24 cellular contexts compared by ENCODE assay signal in genomic region chr7:7002416-7003062, GRCh38.
A peak's percentile ranks its signal among the peaks of the same experiment; 100 is the strongest.
DNase-seq lines count a peak whose midpoint lies in the region; ATAC-seq and TF ChIP-seq lines count a peak whose summit lies in the region.
"Had no signal": no experiment of that assay in that cellular context is flagged by ENCODE, and none has a peak within 500 bp of the region (broad histone marks: within the 10 kb centered on the region; RNA-seq: fewer than 3 reads in every experiment).

No MANE protein-coding gene starts in this region.

- no peak overlapping the region for H3K4me3 Mint-ChIP-seq in glutamatergic neuron (ENCODE audit: unreplicated experiment)
- H3K4me3 Mint-ChIP-seq: activated CD4-positive, alpha-beta T cell treated with anti-CD3 and anti-CD28 coated beads, Interleukin-2, amount 10 ng/mL, durations not matched to agents 24 days and 14 days; activated naive CD8-positive, alpha-beta T cell treated with anti-CD3 and anti-CD28 coated beads, Interleukin-2, amount 10 ng/mL, durations not matched to agents 7 days and 5 days; CD4-positive, alpha-beta T cell; naive B cell had no signal

- no peak for TF ChIP-seq CTCF in glutamatergic neuron (IDR thresholded peaks at IDR 0.05; ENCODE audit: partially characterized antibody, unreplicated experiment)

- H3K27ac Mint-ChIP-seq in glutamatergic neuron (ENCODE audit: unreplicated experiment) = no peak overlapping the region
- H3K27ac Mint-ChIP-seq: activated CD4-positive, alpha-beta T cell treated with anti-CD3 and anti-CD28 coated beads, Interleukin-2, amount 10 ng/mL, durations not matched to agents 24 days and 14 days; activated naive CD8-positive, alpha-beta T cell treated with anti-CD3 and anti-CD28 coated beads, Interleukin-2, amount 10 ng/mL, durations not matched to agents 7 days and 5 days; CD4-positive, alpha-beta T cell; naive B cell had no signal

- DNase-seq in NCI-H524 (lab: John Stamatoyannopoulos, UW) = peak; percentile 4 to 51
- DNase-seq in NCI-H524 treated with DMSO at 0.1 percent for 48 hours (lab: John Stamatoyannopoulos, UW) = no peak
- DNase-seq in NCI-H69 (lab: John Stamatoyannopoulos, UW) = peak; percentile 9
- no peak for DNase-seq in dermis blood vessel endothelial cell
- no peak for DNase-seq in glutamatergic neuron
- no peak for DNase-seq in stimulated activated CD4-positive, alpha-beta T cell treated with anti-CD3 and anti-CD28 coated beads, Interleukin-4, amount 100 ng/mL, for 24 hours
- DNase-seq: activated CD4-positive, alpha-beta T cell treated with anti-CD3 and anti-CD28 coated beads, Interleukin-2, amount 10 ng/mL, durations not matched to agents 24 days and 14 days; activated gamma-delta T cell; activated naive CD8-positive, alpha-beta T cell treated with anti-CD3 and anti-CD28 coated beads, Interleukin-2, amount 10 ng/mL, durations not matched to agents 7 days and 5 days; activated T-cell treated with anti-CD3 and anti-CD28 coated beads, Interleukin-2, amount 50 U/mL, for 1 hour; AML-193; CD4-positive, alpha-beta T cell; esophagus squamous epithelium; foreskin melanocyte; left lung; MM.1S; naive B cell; NCI-H226; stomach; SW 1271; T-helper 9 cell; WERI-Rb-1 had no signal

- peaks cover 14% of the 10 kb centered on the region for H3K36me3 Mint-ChIP-seq in glutamatergic neuron (ENCODE audit: unreplicated experiment)
- H3K36me3 Mint-ChIP-seq: activated naive CD8-positive, alpha-beta T cell treated with anti-CD3 and anti-CD28 coated beads, Interleukin-2, amount 10 ng/mL, durations not matched to agents 7 days and 5 days had no signal

- no peaks in the 10 kb centered on the region for H3K27me3 Mint-ChIP-seq in glutamatergic neuron (ENCODE audit: unreplicated experiment)

- ATAC-seq in esophagus mucosa = peak; percentile 50
- ATAC-seq in HG03442 (IDR thresholded peaks at IDR 0.05; ENCODE audit: unreplicated experiment) = no peak
- ATAC-seq: left lung had no signal

- no peaks in the 10 kb centered on the region for H3K4me1 Mint-ChIP-seq in glutamatergic neuron (ENCODE audit: low read depth, unreplicated experiment)
- H3K4me1 Mint-ChIP-seq: activated CD4-positive, alpha-beta T cell treated with anti-CD3 and anti-CD28 coated beads, Interleukin-2, amount 10 ng/mL, durations not matched to agents 24 days and 14 days; naive B cell had no signal

- peaks cover 8% of the 10 kb centered on the region for H3K9me3 Mint-ChIP-seq in glutamatergic neuron (ENCODE audit: unreplicated experiment)
- H3K9me3 Mint-ChIP-seq: activated CD4-positive, alpha-beta T cell treated with anti-CD3 and anti-CD28 coated beads, Interleukin-2, amount 10 ng/mL, durations not matched to agents 24 days and 14 days had no signal

Comparison
In these comparisons a context has a peak if more than half of its experiments do, and no peak if none do; other contexts are left out.
1. DNase-seq: peak in NCI-H524 (2 of 2) and NCI-H69 (single experiment); none in NCI-H524 treated with DMSO at 0.1 percent for 48 hours (single experiment), dermis blood vessel endothelial cell (single experiment), glutamatergic neuron (single experiment) and stimulated activated CD4-positive, alpha-beta T cell treated with anti-CD3 and anti-CD28 coated beads, Interleukin-4, amount 100 ng/mL, for 24 hours (single experiment).